Comparison of ENCODE assay signal across 17 cellular contexts in the genomic region with DNA sequence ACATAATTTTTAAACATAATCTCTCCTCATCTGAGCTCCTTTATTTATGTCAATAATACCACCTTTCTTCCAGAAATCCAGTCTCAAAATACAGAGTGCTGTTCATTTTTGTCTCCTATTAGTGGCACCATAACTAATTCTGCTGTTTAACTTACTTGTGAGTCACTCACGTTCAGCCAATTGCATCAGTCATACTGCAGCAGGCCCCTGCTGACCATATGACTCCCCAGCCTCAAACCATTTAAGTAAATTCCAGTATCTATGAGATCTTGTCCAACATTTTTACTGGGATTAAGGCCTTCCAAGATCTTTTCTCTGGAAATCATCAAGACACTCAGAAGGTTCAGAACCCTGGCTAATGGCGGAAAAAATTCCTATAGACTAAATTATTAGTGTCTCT.
A peak's percentile ranks its signal among the peaks of the same experiment; 100 is the strongest.
DNase-seq lines count a peak whose midpoint lies in the region; ATAC-seq, FAIRE-seq and TF ChIP-seq lines count a peak whose summit lies in the region.
"Had no signal": no experiment of that assay in that cellular context is flagged by ENCODE, and none has a peak within 500 bp of the region (broad histone marks: within the 10 kb centered on the region; RNA-seq: fewer than 3 reads in every experiment).

No MANE protein-coding gene starts in this region.

- H3F3A ChIP-seq in PC-3 (ENCODE audit: low read length, unreplicated experiment) (no peaks in the 10 kb centered on the region), MM.1S (ENCODE audit: insufficient read depth, low read length) (no peaks in the 10 kb centered on the region), PC-9 (ENCODE audit: insufficient read depth, low read depth) (no peaks in the 10 kb centered on the region)

- H2AFZ ChIP-seq in PC-3 (ENCODE audit: low read length) (no peak overlapping the region), MM.1S (ENCODE audit: low read length) (no peak overlapping the region), PC-9 (no peak overlapping the region)

- H3K9me3 ChIP-seq in PC-3 (ENCODE audit: low read length) = no peaks in the 10 kb centered on the region
- no peaks in the 10 kb centered on the region for H3K9me3 ChIP-seq in MM.1S (replicated peaks; ENCODE audit: insufficient read depth, low read length)
- no peaks in the 10 kb centered on the region for H3K9me3 ChIP-seq in PC-9 (ENCODE audit: insufficient read depth, low read depth)
- H3K9me3 ChIP-seq: Peyer's patch had no signal

- H3K36me3 ChIP-seq in PC-3 (ENCODE audit: low read depth, low read length) = no peaks in the 10 kb centered on the region
- H3K36me3 ChIP-seq in bronchial epithelial cell (ENCODE audit: control insufficient read depth, insufficient read depth, low read length) = no peaks in the 10 kb centered on the region
- H3K36me3 ChIP-seq in mesendoderm (ENCODE audit: control insufficient read depth, insufficient read depth, low read length) = no peaks in the 10 kb centered on the region
- no peaks in the 10 kb centered on the region for H3K36me3 ChIP-seq in MM.1S (replicated peaks; ENCODE audit: insufficient read depth, low read length)
- H3K36me3 ChIP-seq in PC-9 (ENCODE audit: low read depth) = no peaks in the 10 kb centered on the region
- H3K36me3 ChIP-seq: Peyer's patch had no signal

- no peaks in the 10 kb centered on the region for H3K9me2 ChIP-seq in PC-3 (replicated peaks; ENCODE audit: low read length)
- H3K9me2 ChIP-seq in MM.1S (replicated peaks; ENCODE audit: insufficient read depth, low read length) = no peaks in the 10 kb centered on the region
- no peaks in the 10 kb centered on the region for H3K9me2 ChIP-seq in PC-9 (ENCODE audit: insufficient read depth)

- no CpG with 5 or more reads among the region's 2 CpGs for WGBS in mesendoderm (ENCODE audit: extremely low coverage, insufficient coverage, low lambda C conversion rate)

- CTCF ChIA-PET in PC-3 (lab: Charles Lee) (no interaction called here), PC-9 (lab: Charles Lee) (no interaction called here)

- H4K20me1 ChIP-seq in PC-3 (ENCODE audit: low read length) (no peaks in the 10 kb centered on the region), MM.1S (ENCODE audit: insufficient read depth, low read length) (no peaks in the 10 kb centered on the region), PC-9 (ENCODE audit: insufficient read depth) (no peaks in the 10 kb centered on the region)

- FAIRE-seq in bronchial epithelial cell (lab: Jason Lieb, UNC) = no peak

- H2BK5ac ChIP-seq in mesendoderm (ENCODE audit: low read length) = no peak overlapping the region

- intact Hi-C loops in PC-3 (cut with micrococcal nuclease) = no loop called here
- intact Hi-C loops in PC-9 (cut with micrococcal nuclease; ENCODE audit: unreplicated experiment) = no loop called here

- H3K79me2 ChIP-seq in PC-3 (ENCODE audit: low read length) = no peaks in the 10 kb centered on the region
- H3K79me2 ChIP-seq in mesendoderm (ENCODE audit: control insufficient read depth, insufficient read depth, low read length) = no peaks in the 10 kb centered on the region
- H3K79me2 ChIP-seq in MM.1S (ENCODE audit: low read length) = no peaks in the 10 kb centered on the region
- no peaks in the 10 kb centered on the region for H3K79me2 ChIP-seq in PC-9 (ENCODE audit: low read depth)

- no peak overlapping the region for H4K5ac ChIP-seq in mesendoderm (ENCODE audit: low read length)

- ATAC-seq in PC-3 = no peak
- ATAC-seq: CD8-positive, alpha-beta T cell had no signal

- H3K4me1 ChIP-seq in PC-3 (ENCODE audit: insufficient read depth, low read length) (no peaks in the 10 kb centered on the region; the same call in 1 of the 2 replicates), mesendoderm (ENCODE audit: control insufficient read depth, low read depth, low read length) (no peaks in the 10 kb centered on the region), MM.1S (ENCODE audit: low read length) (0 out of 2 replicates have a peak, but pooled peaks cover 6% of the 10 kb centered on the region), PC-9 (replicated peaks; ENCODE audit: insufficient read depth) (no peaks in the 10 kb centered on the region)
- H3K4me1 ChIP-seq: Peyer's patch had no signal

- H3K9ac ChIP-seq in PC-3 (ENCODE audit: low read length) = no peak overlapping the region
- no peak overlapping the region for H3K9ac ChIP-seq in mesendoderm (ENCODE audit: low read length)
- no peak overlapping the region for H3K9ac ChIP-seq in MM.1S (ENCODE audit: low read length)

- TF ChIP-seq CTCF in PC-3 (conservative IDR thresholded peaks at IDR 0.05; ENCODE audit: low read depth, low read length) (no peak), bronchial epithelial cell (IDR thresholded peaks at IDR 0.05; ENCODE audit: insufficient read depth, low read length, severe bottlenecking) (no peak), MM.1S (IDR thresholded peaks at IDR 0.05; ENCODE audit: low read length) (no peak), PC-9 (conservative IDR thresholded peaks at IDR 0.05) (no peak)

- no peak overlapping the region for H2AK5ac ChIP-seq in mesendoderm (ENCODE audit: low read length)

- no TSS peak for BruUV-seq in PC-3 (replicated peaks; lab: Mats Ljungman, UMichigan)
- no TSS peak for BruUV-seq in PC-9 (replicated peaks; lab: Mats Ljungman, UMichigan)

- H3K4me2 ChIP-seq in PC-3 (ENCODE audit: low read length) (no peak overlapping the region), mesendoderm (ENCODE audit: low read length) (no peak overlapping the region), MM.1S (ENCODE audit: low read depth, low read length) (no peak overlapping the region), PC-9 (no peak overlapping the region)

- H3K27me3 ChIP-seq in PC-3 (ENCODE audit: low read length) (no peaks in the 10 kb centered on the region), bronchial epithelial cell (ENCODE audit: control insufficient read depth, insufficient read depth, low read length) (no peaks in the 10 kb centered on the region), mesendoderm (ENCODE audit: insufficient read depth, low read length, poor library complexity) (no peaks in the 10 kb centered on the region), MM.1S (replicated peaks; ENCODE audit: insufficient read depth, low read length) (no peaks in the 10 kb centered on the region), PC-9 (ENCODE audit: insufficient read depth, low read depth) (no peaks in the 10 kb centered on the region)
- H3K27me3 ChIP-seq: Peyer's patch had no signal

- no peak overlapping the region for H3K56ac ChIP-seq in mesendoderm (ENCODE audit: low read length)

- H3K4ac ChIP-seq in mesendoderm (ENCODE audit: low read depth, low read length) = no peak overlapping the region

- no peak overlapping the region for H4K8ac ChIP-seq in mesendoderm (ENCODE audit: low read depth, low read length)

- H2BK120ac ChIP-seq in mesendoderm (ENCODE audit: low read depth, low read length) = no peak overlapping the region

- no peak overlapping the region for H2BK15ac ChIP-seq in mesendoderm (replicated peaks; ENCODE audit: low read depth)

- H3K18ac ChIP-seq in mesendoderm (ENCODE audit: low read length) = no peak overlapping the region

- H3K27ac ChIP-seq in PC-3 (ENCODE audit: low read length) (no peak overlapping the region), mesendoderm (ENCODE audit: low read depth, low read length) (no peak overlapping the region), MM.1S (ENCODE audit: low read length) (no peak overlapping the region), PC-9 (no peak overlapping the region)
- H3K27ac ChIP-seq: Peyer's patch had no signal

- no peaks in the 10 kb centered on the region for H3K79me1 ChIP-seq in mesendoderm (ENCODE audit: low read length)

- DNase-seq in EL = peak; percentile 4
- DNase-seq in PC-3 = peak; percentile 14
- peak; percentile 15 for DNase-seq in bronchial epithelial cell (ENCODE audit: low read depth)
- peak; percentile 3 for DNase-seq in mesendoderm
- DNase-seq in MM.1S = no peak
- DNase-seq in GOT3 (lab: John Stamatoyannopoulos, UW) = no peak
- no peak for DNase-seq in T-helper 1 cell
- no peak for DNase-seq in PC-9
- DNase-seq: ACHN; CD8-positive, alpha-beta T cell; H9; NCI-H1436 treated with DMSO at 0.1 percent for 48 hours; NCI-H226; NCI-H748 treated with DMSO at 0.1 percent for 48 hours; Peyer's patch; SHP77; SW 1271 had no signal

- POLR2A ChIA-PET in PC-3 (lab: Charles Lee; ENCODE audit: unreplicated experiment) (no interaction called here), PC-9 (lab: Charles Lee; ENCODE audit: unreplicated experiment) (no interaction called here)

- H3K4me3 ChIP-seq in PC-3 (ENCODE audit: low read length) (no peak overlapping the region), bronchial epithelial cell (ENCODE audit: low read depth, low read length) (no peak overlapping the region), mesendoderm (ENCODE audit: low read length) (no peak overlapping the region), MM.1S (ENCODE audit: low read length) (no peak overlapping the region), PC-9 (no peak overlapping the region)
- H3K4me3 ChIP-seq: Peyer's patch had no signal

- no peak overlapping the region for H3K23ac ChIP-seq in mesendoderm (ENCODE audit: low read length)

Comparison
In these comparisons a context has a peak if more than half of its experiments do, and no peak if none do; other contexts are left out.
1. DNase-seq: peak in EL (single experiment), PC-3 (single experiment), bronchial epithelial cell (single experiment) and mesendoderm (single experiment); none in MM.1S (single experiment), GOT3 (single experiment), T-helper 1 cell (0 of 5) and PC-9 (0 of 2).